In the genomic region with DNA sequence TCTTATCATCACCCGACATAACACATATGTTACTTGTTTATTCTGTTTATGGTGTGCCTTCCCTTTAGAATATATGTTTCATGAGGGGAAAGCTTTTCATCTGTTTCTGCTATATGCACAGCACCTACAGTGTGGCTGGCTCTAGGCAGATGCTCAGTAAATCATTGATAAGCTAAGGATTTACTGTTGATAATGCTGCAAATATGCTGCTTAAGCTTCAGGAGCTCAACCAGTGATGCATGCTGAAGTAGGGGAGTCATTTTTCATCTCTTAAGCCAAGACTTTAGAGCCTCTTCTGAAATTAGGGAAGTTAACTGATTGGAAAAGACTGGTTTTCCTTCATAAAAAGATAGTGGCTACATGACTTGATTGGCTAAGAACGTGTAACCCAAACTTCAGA, we compare ENCODE assay signal across 29 cellular contexts.
"Had no signal": no experiment of that assay in that cellular context is flagged by ENCODE, and none has a peak within 500 bp of the region (broad histone marks: within the 10 kb centered on the region; RNA-seq: fewer than 3 reads in every experiment).

No MANE protein-coding gene starts in this region.

- H3K4me2 ChIP-seq: smooth muscle cell had no signal

- DNase-seq: dorsolateral prefrontal cortex; effector CD4-positive, alpha-beta T cell; foreskin keratinocyte; glutamatergic neuron; heart right ventricle; hypothalamus; immature natural killer cell; islet precursor cell; kidney glomerular epithelial cell; mesenchymal stem cell; mucosa of descending colon; naive B cell; pancreas; stimulated activated CD4-positive, alpha-beta T cell treated with anti-CD3 and anti-CD28 coated beads, Interleukin-12 subunit alpha, Interleukin-12 subunit beta, amount 100 ng/mL, for 4 hours; stimulated activated CD4-positive, alpha-beta T cell treated with anti-CD3 and anti-CD28 coated beads, Interleukin-1b, Interleukin-23, amount 100 ng/mL, for 48 hours; stimulated activated CD4-positive, alpha-beta T cell treated with anti-CD3 and anti-CD28 coated beads, Interleukin-4, amount 100 ng/mL, for 1 hour; stimulated activated CD8-positive, alpha-beta memory T cell treated with anti-CD3 and anti-CD28 coated beads, Interleukin-4, amount 100 ng/mL, for 48 hours; stimulated activated naive CD4-positive, alpha-beta T cell; stimulated activated naive CD8-positive, alpha-beta T cell treated with anti-CD3 and anti-CD28 coated beads, Interleukin-15, amount 100 ng/mL, for 72 hours; thyroid gland; trophoblast cell had no signal

- H3K27me3 ChIP-seq: dorsolateral prefrontal cortex, foreskin keratinocyte, gastroesophageal sphincter, heart right ventricle, neutrophil, pancreas, right atrium auricular region, thyroid gland, vagina had no signal

- H3K9me3 ChIP-seq: gastroesophageal sphincter, heart right ventricle, mucosa of descending colon, neutrophil, pancreas, right atrium auricular region, thyroid gland, vagina had no signal

- ATAC-seq: foreskin keratinocyte; gastroesophageal sphincter; heart right ventricle; left lobe of liver; mucosa of descending colon; natural killer cell treated with Interleukin-12 subunit alpha and Interleukin-12 subunit beta and Interleukin-15 and Interleukin-18, amount 100 ng/mL, for 72 hours; pancreas; sciatic nerve; stimulated activated naive CD8-positive, alpha-beta T cell treated with anti-CD3 and anti-CD28 coated beads, Interleukin-15, amount 100 ng/mL, for 72 hours had no signal

- H3K36me3 ChIP-seq: gastroesophageal sphincter, heart right ventricle, neutrophil, pancreas, right atrium auricular region, thyroid gland, vagina had no signal

- H3K4me3 ChIP-seq: gastroesophageal sphincter, heart right ventricle, mucosa of descending colon, pancreas, right atrium auricular region, smooth muscle cell, thyroid gland, vagina had no signal

- H3K4me1 ChIP-seq: foreskin keratinocyte, pancreas had no signal

- H3K27ac ChIP-seq: foreskin keratinocyte, gastroesophageal sphincter, neutrophil, pancreas, right atrium auricular region, vagina had no signal
